ENCODE assay signal across 1 cellular context in the genomic region with DNA sequence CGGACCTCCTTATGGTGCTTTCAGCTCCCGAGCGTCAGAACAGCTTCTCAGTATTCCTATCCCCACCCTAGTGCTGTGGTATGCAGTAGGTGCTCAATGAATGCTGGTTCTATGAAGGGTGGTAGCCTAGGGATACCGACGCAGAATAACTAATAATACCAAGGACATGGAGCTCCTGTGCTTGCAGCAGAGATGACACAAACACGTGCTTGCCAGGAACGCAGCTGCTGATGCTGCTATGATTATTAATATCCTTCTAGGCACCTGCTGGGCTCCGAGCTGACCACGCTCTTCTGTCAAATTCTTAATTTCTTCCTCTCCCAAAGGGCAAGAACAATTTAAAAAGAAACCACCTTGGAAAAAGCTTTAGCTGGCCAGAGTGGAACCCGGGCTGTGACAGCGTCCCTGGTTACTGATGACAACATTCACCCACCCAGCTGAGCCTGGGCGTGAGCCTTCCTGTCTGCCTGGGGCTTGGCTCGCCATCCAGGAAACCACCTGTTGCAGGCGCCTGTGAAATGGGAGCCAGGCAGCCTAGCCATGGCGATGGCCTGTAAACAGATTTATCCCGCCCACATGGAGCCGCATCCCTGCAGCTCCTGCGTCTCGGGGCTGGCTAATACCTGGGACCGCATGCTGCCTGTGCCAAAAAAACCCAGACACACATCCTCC.
A peak's percentile ranks its signal among the peaks of the same experiment; 100 is the strongest.
TF ChIP-seq lines count a peak whose summit lies in the region.

No MANE protein-coding gene starts in this region.

TF ChIP-seq in H1, 55 proteins besides CTCF, POLR2A, EP300 and RAD21:
- TF ChIP-seq SP4 (IDR thresholded peaks at IDR 0.05; ENCODE audit: low read length) (no peak), RFX5 (IDR thresholded peaks at IDR 0.05; ENCODE audit: borderline replicate concordance, low read depth, low read length) (peak; percentile 42; the same call in 1 of the 2 replicates), EZH2 (IDR thresholded peaks at IDR 0.05; ENCODE audit: low read depth, low read length, severe bottlenecking) (no peak), MAFK (IDR thresholded peaks at IDR 0.05; ENCODE audit: low read depth, low read length) (no peak), RBBP5 (IDR thresholded peaks at IDR 0.05; ENCODE audit: borderline replicate concordance, low read depth, low read length) (no peak)
- TF ChIP-seq, protein P1, sequence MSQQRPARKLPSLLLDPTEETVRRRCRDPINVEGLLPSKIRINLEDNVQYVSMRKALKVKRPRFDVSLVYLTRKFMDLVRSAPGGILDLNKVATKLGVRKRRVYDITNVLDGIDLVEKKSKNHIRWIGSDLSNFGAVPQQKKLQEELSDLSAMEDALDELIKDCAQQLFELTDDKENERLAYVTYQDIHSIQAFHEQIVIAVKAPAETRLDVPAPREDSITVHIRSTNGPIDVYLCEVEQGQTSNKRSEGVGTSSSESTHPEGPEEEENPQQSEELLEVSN (IDR thresholded peaks at IDR 0.05), result no peak
TF ChIP-seq in H1: peak in this region for 1.
